In genomic region chr2:60104514-60105501, GRCh38 we compare ENCODE assay signal across 11 cellular contexts.
DNase-seq lines count a peak whose midpoint lies in the region; ATAC-seq, FAIRE-seq and TF ChIP-seq lines count a peak whose summit lies in the region.
"Had no signal": no experiment of that assay in that cellular context is flagged by ENCODE, and none has a peak within 500 bp of the region (broad histone marks: within the 10 kb centered on the region; RNA-seq: fewer than 3 reads in every experiment).

No MANE protein-coding gene starts in this region.

- H3K9me3 Mint-ChIP-seq in activated naive CD8-positive, alpha-beta T cell treated with anti-CD3 and anti-CD28 coated beads for 36 hours = no peaks in the 10 kb centered on the region

- no peaks in the 10 kb centered on the region for H3K36me3 Mint-ChIP-seq in activated naive CD8-positive, alpha-beta T cell treated with anti-CD3 and anti-CD28 coated beads for 36 hours

- FAIRE-seq in D721Med (lab: Jason Lieb, UNC) = no peak

- H3K4me1 Mint-ChIP-seq in activated naive CD8-positive, alpha-beta T cell treated with anti-CD3 and anti-CD28 coated beads for 36 hours = peaks cover 8% of the 10 kb centered on the region

- H3K27me3 Mint-ChIP-seq in activated naive CD8-positive, alpha-beta T cell treated with anti-CD3 and anti-CD28 coated beads for 36 hours = peaks cover 5% of the 10 kb centered on the region

- peak; percentile 49 for ATAC-seq in GM19324 (IDR thresholded peaks at IDR 0.05; ENCODE audit: low FRiP score, unreplicated experiment)

- DNase-seq in AG08395 (ENCODE audit: low spot score) = peak; percentile 43
- peak; percentile 15 for DNase-seq in HS-5 (ENCODE audit: low read depth)
- no peak for DNase-seq in activated naive CD8-positive, alpha-beta T cell treated with anti-CD3 and anti-CD28 coated beads for 36 hours
- no peak for DNase-seq in stimulated activated CD4-positive, alpha-beta T cell treated with anti-CD3 and anti-CD28 coated beads, Interleukin-4, amount 100 ng/mL, for 1 hour
- no peak for DNase-seq in activated CD8-positive, alpha-beta memory T cell treated with anti-CD3 and anti-CD28 coated beads for 24 hours
- DNase-seq in D721Med (ENCODE audit: insufficient read length, low spot score) = no peak
- DNase-seq in stimulated activated CD4-positive, alpha-beta T cell treated with anti-CD3 and anti-CD28 coated beads, Interleukin-2, amount 100 ng/mL, for 24 hours = no peak
- DNase-seq: erythroblast; IMR-90; stimulated activated CD4-positive, alpha-beta T cell treated with anti-CD3 and anti-CD28 coated beads, Interleukin-2, amount 100 ng/mL, for 48 hours had no signal

- no peak overlapping the region for H3K27ac Mint-ChIP-seq in activated naive CD8-positive, alpha-beta T cell treated with anti-CD3 and anti-CD28 coated beads for 36 hours

- TF ChIP-seq CTCF in D721Med (IDR thresholded peaks at IDR 0.05; ENCODE audit: insufficient read depth, missing control alignments) = no peak

- H3K4me3 Mint-ChIP-seq in activated naive CD8-positive, alpha-beta T cell treated with anti-CD3 and anti-CD28 coated beads for 36 hours = peak overlapping the region; percentile 64

Comparison
In these comparisons a context has a peak if more than half of its experiments do, and no peak if none do; other contexts are left out.
1. DNase-seq: peak in AG08395 (single experiment) and HS-5 (single experiment); none in activated naive CD8-positive, alpha-beta T cell treated with anti-CD3 and anti-CD28 coated beads for 36 hours (single experiment), stimulated activated CD4-positive, alpha-beta T cell treated with anti-CD3 and anti-CD28 coated beads, Interleukin-4, amount 100 ng/mL, for 1 hour (single experiment), activated CD8-positive, alpha-beta memory T cell treated with anti-CD3 and anti-CD28 coated beads for 24 hours (single experiment), D721Med (single experiment) and stimulated activated CD4-positive, alpha-beta T cell treated with anti-CD3 and anti-CD28 coated beads, Interleukin-2, amount 100 ng/mL, for 24 hours (0 of 2).